Comparison of ENCODE assay signal across 11 cellular contexts in genomic region chr4:26130173-26130572, GRCh38.
DNase-seq lines count a peak whose midpoint lies in the region; ATAC-seq and TF ChIP-seq lines count a peak whose summit lies in the region.
"Had no signal": no experiment of that assay in that cellular context is flagged by ENCODE, and none has a peak within 500 bp of the region (broad histone marks: within the 10 kb centered on the region; RNA-seq: fewer than 3 reads in every experiment).

No MANE protein-coding gene starts in this region.

- CTCF ChIA-PET in CD4-positive, alpha-beta memory T cell (lab: Charles Lee; ENCODE audit: partially characterized antibody): no interaction called here
- CTCF ChIA-PET in CD8-positive, alpha-beta T cell (lab: Charles Lee): no interaction called here

- peaks cover 2 to 4% of the 10 kb centered on the region in 2 donors for H3K36me3 Mint-ChIP-seq in CD4-positive, alpha-beta memory T cell
- no peaks in the 10 kb centered on the region for H3K36me3 Mint-ChIP-seq in CD8-positive, alpha-beta T cell

- H3K4me1 ChIP-seq in CD4-positive, alpha-beta memory T cell (ENCODE audit: insufficient read depth, low read length): peaks cover 41% of the 10 kb centered on the region
- H3K4me1 ChIP-seq in HAP-1 (no peaks in the 10 kb centered on the region), lower lobe of right lung (no peaks in the 10 kb centered on the region)
- peaks cover 14% of the 10 kb centered on the region for H3K4me1 ChIP-seq in CD8-positive, alpha-beta T cell (ENCODE audit: insufficient read depth, low read length)
- H3K4me1 ChIP-seq: tibial nerve had no signal

- no peaks in the 10 kb centered on the region for H3K9me3 ChIP-seq in CD4-positive, alpha-beta memory T cell (ENCODE audit: control insufficient read depth in 1 of 2, low read length in 2 of 2)
- H3K9me3 ChIP-seq in HAP-1 (no peaks in the 10 kb centered on the region), lower lobe of right lung (no peaks in the 10 kb centered on the region)
- H3K9me3 ChIP-seq in CD8-positive, alpha-beta T cell (ENCODE audit: low read length): no peaks in the 10 kb centered on the region
- H3K9me3 ChIP-seq: tibial nerve had no signal

- H3K9me3 Mint-ChIP-seq in CD4-positive, alpha-beta memory T cell: peaks cover 0 to 9% (median 4%) of the 10 kb centered on the region in 8 donors
- peaks cover 12% of the 10 kb centered on the region for H3K9me3 Mint-ChIP-seq in CD8-positive, alpha-beta T cell

- H3K4me3 Mint-ChIP-seq in CD4-positive, alpha-beta memory T cell: peak overlapping the region in 6 of 8 donors; percentile 1 to 61 (median 43)
- no peak overlapping the region for H3K4me3 Mint-ChIP-seq in CD8-positive, alpha-beta T cell
- H3K4me3 Mint-ChIP-seq: dendritic cell treated with granulocyte-macrophage colony-stimulating factor and Interleukin-4, amounts not matched to agents 40 ng/mL and 50 ng/mL, for 4 days had no signal

- in situ Hi-C loops in HAP-1 (cut with MboI; ENCODE audit: low sequenced_read_pairs): no loop called here

- peaks cover 0 to 3% of the 10 kb centered on the region in 2 donors for H3K27me3 Mint-ChIP-seq in CD4-positive, alpha-beta memory T cell
- H3K27me3 Mint-ChIP-seq in CD8-positive, alpha-beta T cell (ENCODE audit: low read depth): peaks cover 2% of the 10 kb centered on the region

- H3K36me3 ChIP-seq in CD4-positive, alpha-beta memory T cell (ENCODE audit: insufficient read depth, low read length): no peaks in the 10 kb centered on the region
- H3K36me3 ChIP-seq in HAP-1 (replicated peaks) (no peaks in the 10 kb centered on the region), lower lobe of right lung (no peaks in the 10 kb centered on the region)
- no peaks in the 10 kb centered on the region for H3K36me3 ChIP-seq in CD8-positive, alpha-beta T cell (ENCODE audit: insufficient read depth, low read length)
- H3K36me3 ChIP-seq: tibial nerve had no signal

- intact Hi-C loops in CD4-positive, alpha-beta memory T cell (cut with micrococcal nuclease): loop anchor here (5.0 kb wide), 1 partner anchor 43 kb away; no protein-coding TSS in a partner anchor
- intact Hi-C loops in lower lobe of right lung (cut with DNase I): no loop called here
- intact Hi-C loops in CD8-positive, alpha-beta T cell (cut with DNase I, micrococcal nuclease): no loop called here

- H3K27ac ChIP-seq in CD4-positive, alpha-beta memory T cell (ENCODE audit: low read depth, low read length): peak overlapping the region; percentile 57
- H3K27ac ChIP-seq in lower lobe of right lung: no peak overlapping the region
- H3K27ac ChIP-seq in CD8-positive, alpha-beta T cell (ENCODE audit: low read depth, low read length): no peak overlapping the region
- H3K27ac ChIP-seq: tibial nerve had no signal

- DNase-seq in CD4-positive, alpha-beta memory T cell: no peak
- DNase-seq in HAP-1 (ENCODE audit: low spot score in 2 of 2) (no peak), lower lobe of right lung (no peak), GM19238 (ENCODE audit: insufficient read length, low spot score) (no peak)
- no peak for DNase-seq in CD8-positive, alpha-beta T cell
- DNase-seq: RPMI8226 had no signal

- H3K4me3 ChIP-seq in CD4-positive, alpha-beta memory T cell (ENCODE audit: low read length in 2 of 2): no peak overlapping the region
- H3K4me3 ChIP-seq in HAP-1 (no peak overlapping the region), lower lobe of right lung (no peak overlapping the region)
- H3K4me3 ChIP-seq in CD8-positive, alpha-beta T cell (ENCODE audit: low read depth, low read length): no peak overlapping the region
- H3K4me3 ChIP-seq: tibial nerve had no signal

- POLR2A ChIA-PET in CD4-positive, alpha-beta memory T cell (lab: Charles Lee; ENCODE audit: partially characterized antibody): no interaction called here
- POLR2A ChIA-PET in CD8-positive, alpha-beta T cell (lab: Charles Lee): no interaction called here

- peak overlapping the region; percentile 31 to 97 (median 92) for H3K27ac Mint-ChIP-seq in CD4-positive, alpha-beta memory T cell
- H3K27ac Mint-ChIP-seq in CD8-positive, alpha-beta T cell: no peak overlapping the region
- H3K27ac Mint-ChIP-seq: dendritic cell treated with granulocyte-macrophage colony-stimulating factor and Interleukin-4, amounts not matched to agents 40 ng/mL and 50 ng/mL, for 4 days had no signal

- TF ChIP-seq CTCF in lower lobe of right lung (IDR thresholded peaks at IDR 0.05): no peak
- TF ChIP-seq CTCF in CD8-positive, alpha-beta T cell (IDR thresholded peaks at IDR 0.05): no peak

- no peaks in the 10 kb centered on the region for H3K27me3 ChIP-seq in CD4-positive, alpha-beta memory T cell (ENCODE audit: insufficient read depth, low read length)
- H3K27me3 ChIP-seq in HAP-1 (ENCODE audit: low read depth) (0 out of 2 replicates have a peak, but pooled peaks cover 5% of the 10 kb centered on the region), lower lobe of right lung (ENCODE audit: low read depth) (no peaks in the 10 kb centered on the region)
- H3K27me3 ChIP-seq in CD8-positive, alpha-beta T cell (ENCODE audit: insufficient read depth, low read length): no peaks in the 10 kb centered on the region
- H3K27me3 ChIP-seq: tibial nerve had no signal

- ATAC-seq in GM18867 (IDR thresholded peaks at IDR 0.05; ENCODE audit: unreplicated experiment) (peak; percentile 74), GM21786 (IDR thresholded peaks at IDR 0.05; ENCODE audit: unreplicated experiment) (peak; percentile 78), HG03432 (IDR thresholded peaks at IDR 0.05; ENCODE audit: unreplicated experiment) (peak; percentile 75), lower lobe of right lung (no peak)
- no peak for ATAC-seq in CD8-positive, alpha-beta T cell

- H3K4me1 Mint-ChIP-seq in CD4-positive, alpha-beta memory T cell: peaks cover 25 to 62% (median 48%) of the 10 kb centered on the region in 4 donors
- peaks cover 33% of the 10 kb centered on the region for H3K4me1 Mint-ChIP-seq in CD8-positive, alpha-beta T cell (ENCODE audit: low read depth)

Comparison
In these comparisons a context has a peak if more than half of its experiments do, and no peak if none do; other contexts are left out.
1. ATAC-seq: peak in GM18867 (single experiment), GM21786 (single experiment) and HG03432 (single experiment); none in lower lobe of right lung (0 of 2) and CD8-positive, alpha-beta T cell (single experiment).